Comparison of ENCODE assay signal across 7 cellular contexts in genomic region chr15:80695099-80695910, GRCh38. TPM values are rescaled to one million over a fixed set of nuclear protein-coding genes. Genes with fewer than 3 reads are reported as not detected.
DNase-seq lines count a peak whose midpoint lies in the region; ATAC-seq and TF ChIP-seq lines count a peak whose summit lies in the region.

TSS of gene ABHD17C (plus strand) at chr15:80695310. CDS start at chr15:80695430, 120 bp downstream.

- peaks cover 18 to 22% of the 10 kb centered on the region in 2 donors for H3K4me1 ChIP-seq in duodenal mucosa (ENCODE audit: control insufficient read depth in 1 of 2, insufficient read depth in 2 of 2, low read length in 2 of 2)
- H3K4me1 ChIP-seq in liver (ENCODE audit: control insufficient read depth in 4 of 4, insufficient read depth in 4 of 4, low read length in 3 of 4) = peaks cover 3 to 18% (median 11%) of the 10 kb centered on the region in 4 donors

- no peaks in the 10 kb centered on the region for H3K27me3 ChIP-seq in duodenal mucosa (ENCODE audit: control insufficient read depth in 1 of 2, insufficient read depth in 2 of 2, low read length in 2 of 2)
- no peaks in the 10 kb centered on the region for H3K27me3 ChIP-seq in liver (ENCODE audit: control insufficient read depth in 4 of 4, insufficient read depth in 4 of 4, low read length in 3 of 4)

- DNase-seq in HFF-Myc (ENCODE audit: extremely low read depth, low read depth) (no peak), NCI-H146 treated with DMSO at 0.1 percent for 48 hours (lab: John Stamatoyannopoulos, UW; ENCODE audit: unreplicated experiment) (peak; percentile 2)
- peak; percentile 59 for DNase-seq in activated CD4-positive, alpha-beta T cell treated with anti-CD3 and anti-CD28 coated beads for 48 hours
- DNase-seq in stimulated activated CD4-positive, alpha-beta T cell treated with anti-CD3 and anti-CD28 coated beads, Interleukin-4, amount 100 ng/mL, for 4 hours = peak; percentile 38 to 58

- no peak for TF ChIP-seq CTCF in HFF-Myc (IDR thresholded peaks at IDR 0.05; ENCODE audit: low read depth, low read length, missing control alignments)
- no peak for TF ChIP-seq CTCF in liver (IDR thresholded peaks at IDR 0.05; ENCODE audit: low read depth, low read length, missing input control)

- no peaks in the 10 kb centered on the region for H3K9me3 ChIP-seq in duodenal mucosa (ENCODE audit: control insufficient read depth in 1 of 2, low read length in 2 of 2)
- H3K9me3 ChIP-seq in liver (ENCODE audit: control insufficient read depth in 4 of 4, low read length in 3 of 4) = no peaks in the 10 kb centered on the region

- WGBS in liver = under 1% methylated on average over 122 of the region's 122 CpGs

- H3K27ac ChIP-seq in duodenal mucosa (ENCODE audit: low read depth, low read length) (peak within 1 kb of the TSS; percentile 76), liver (ENCODE audit: low read depth in 1 of 2, low read length in 2 of 2) (peak within 1 kb of the TSS; percentile 6 to 50)

- TF ChIP-seq RAD21 in liver (IDR thresholded peaks at IDR 0.05) = no peak

- H3K4me3 ChIP-seq in HFF-Myc (replicated peaks; ENCODE audit: low read depth, low read length) (peak within 1 kb of the TSS; percentile 77), duodenal mucosa (ENCODE audit: low read depth in 1 of 2, low read length in 2 of 2) (peak within 1 kb of the TSS; percentile 79 to 90), liver (ENCODE audit: low read depth in 1 of 3, low read length in 3 of 3) (peak within 1 kb of the TSS; percentile 63 to 92 (median 73))

- ATAC-seq in GM18498 (IDR thresholded peaks at IDR 0.05; ENCODE audit: unreplicated experiment) = peak; percentile 86

- peak within 1 kb of the TSS; percentile 73 to 94 for H3K9ac ChIP-seq in duodenal mucosa (ENCODE audit: low read depth in 1 of 2, low read length in 2 of 2)
- peak within 1 kb of the TSS in 1 of 2 donors; percentile 58 for H3K9ac ChIP-seq in liver (ENCODE audit: low read depth in 1 of 2, low read length in 2 of 2)

- H3K36me3 ChIP-seq in duodenal mucosa (ENCODE audit: control insufficient read depth in 1 of 2, insufficient read depth in 2 of 2, low read length in 2 of 2) (no peaks in the 10 kb centered on the region), liver (ENCODE audit: control insufficient read depth in 4 of 4, insufficient read depth in 3 of 4, low read depth in 1 of 4, low read length in 3 of 4) (no peaks in the 10 kb centered on the region)

TF ChIP-seq in liver, 16 proteins besides CTCF, POLR2A, EP300 and RAD21:
- TF ChIP-seq JUND (IDR thresholded peaks at IDR 0.05) = no peak
TF ChIP-seq in liver: peak in this region for 0.

RNA-seq across cellular contexts. Expression of gene ABHD17C, which starts in this region (rescaled TPM):
- total RNA-seq in liver = 1 to 10 TPM in 1 of 2 donors, under 1 TPM in 1; 0.79 to 2.9 TPM
- 1 to 10 TPM; 1.0 to 3.0 TPM for polyA plus RNA-seq in liver
